Comparison of ENCODE assay signal across 1 cellular context in the genomic region with DNA sequence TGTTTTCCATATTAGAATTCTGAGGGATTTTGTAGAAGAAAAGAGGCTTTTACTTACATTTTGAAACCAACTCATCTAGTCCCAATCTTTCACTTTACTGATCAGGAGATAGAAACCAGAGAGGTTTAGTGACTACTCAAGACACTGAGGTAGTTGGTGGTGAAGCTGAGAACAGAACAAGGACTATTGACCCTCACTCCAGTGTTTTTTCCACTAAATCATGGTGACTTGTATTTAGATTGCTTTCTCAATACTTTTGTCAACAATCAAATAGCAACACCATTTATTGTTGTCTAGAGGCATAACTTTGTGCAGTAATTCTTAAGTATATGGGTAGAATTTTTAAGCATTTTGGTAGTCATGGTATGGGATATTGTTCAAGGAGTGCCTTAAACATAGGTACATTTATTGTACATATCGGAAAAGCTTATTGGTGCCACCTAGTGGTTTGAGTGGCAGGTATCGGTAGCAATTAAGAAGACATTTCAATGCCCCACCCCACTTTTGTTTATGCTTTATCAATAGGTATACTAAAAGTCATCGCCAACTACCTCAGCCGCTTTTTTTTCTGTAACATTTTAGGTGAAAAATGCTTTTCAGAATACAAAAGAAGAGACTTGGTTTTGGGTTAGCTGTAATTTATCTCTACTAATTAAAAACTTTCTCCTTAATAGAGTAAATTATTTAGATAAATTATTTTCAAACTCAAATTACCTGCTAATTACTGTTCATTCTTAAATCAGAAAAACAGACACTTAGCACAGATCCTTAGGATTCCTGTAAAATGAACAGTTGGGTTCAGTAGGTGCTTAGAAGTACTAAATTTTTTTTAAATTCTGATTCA.
TF ChIP-seq lines count a peak whose summit lies in the region.

No MANE protein-coding gene starts in this region.

TF ChIP-seq in GM23338, 12 proteins besides CTCF, POLR2A, EP300 and RAD21:
- TF ChIP-seq, protein P1, sequence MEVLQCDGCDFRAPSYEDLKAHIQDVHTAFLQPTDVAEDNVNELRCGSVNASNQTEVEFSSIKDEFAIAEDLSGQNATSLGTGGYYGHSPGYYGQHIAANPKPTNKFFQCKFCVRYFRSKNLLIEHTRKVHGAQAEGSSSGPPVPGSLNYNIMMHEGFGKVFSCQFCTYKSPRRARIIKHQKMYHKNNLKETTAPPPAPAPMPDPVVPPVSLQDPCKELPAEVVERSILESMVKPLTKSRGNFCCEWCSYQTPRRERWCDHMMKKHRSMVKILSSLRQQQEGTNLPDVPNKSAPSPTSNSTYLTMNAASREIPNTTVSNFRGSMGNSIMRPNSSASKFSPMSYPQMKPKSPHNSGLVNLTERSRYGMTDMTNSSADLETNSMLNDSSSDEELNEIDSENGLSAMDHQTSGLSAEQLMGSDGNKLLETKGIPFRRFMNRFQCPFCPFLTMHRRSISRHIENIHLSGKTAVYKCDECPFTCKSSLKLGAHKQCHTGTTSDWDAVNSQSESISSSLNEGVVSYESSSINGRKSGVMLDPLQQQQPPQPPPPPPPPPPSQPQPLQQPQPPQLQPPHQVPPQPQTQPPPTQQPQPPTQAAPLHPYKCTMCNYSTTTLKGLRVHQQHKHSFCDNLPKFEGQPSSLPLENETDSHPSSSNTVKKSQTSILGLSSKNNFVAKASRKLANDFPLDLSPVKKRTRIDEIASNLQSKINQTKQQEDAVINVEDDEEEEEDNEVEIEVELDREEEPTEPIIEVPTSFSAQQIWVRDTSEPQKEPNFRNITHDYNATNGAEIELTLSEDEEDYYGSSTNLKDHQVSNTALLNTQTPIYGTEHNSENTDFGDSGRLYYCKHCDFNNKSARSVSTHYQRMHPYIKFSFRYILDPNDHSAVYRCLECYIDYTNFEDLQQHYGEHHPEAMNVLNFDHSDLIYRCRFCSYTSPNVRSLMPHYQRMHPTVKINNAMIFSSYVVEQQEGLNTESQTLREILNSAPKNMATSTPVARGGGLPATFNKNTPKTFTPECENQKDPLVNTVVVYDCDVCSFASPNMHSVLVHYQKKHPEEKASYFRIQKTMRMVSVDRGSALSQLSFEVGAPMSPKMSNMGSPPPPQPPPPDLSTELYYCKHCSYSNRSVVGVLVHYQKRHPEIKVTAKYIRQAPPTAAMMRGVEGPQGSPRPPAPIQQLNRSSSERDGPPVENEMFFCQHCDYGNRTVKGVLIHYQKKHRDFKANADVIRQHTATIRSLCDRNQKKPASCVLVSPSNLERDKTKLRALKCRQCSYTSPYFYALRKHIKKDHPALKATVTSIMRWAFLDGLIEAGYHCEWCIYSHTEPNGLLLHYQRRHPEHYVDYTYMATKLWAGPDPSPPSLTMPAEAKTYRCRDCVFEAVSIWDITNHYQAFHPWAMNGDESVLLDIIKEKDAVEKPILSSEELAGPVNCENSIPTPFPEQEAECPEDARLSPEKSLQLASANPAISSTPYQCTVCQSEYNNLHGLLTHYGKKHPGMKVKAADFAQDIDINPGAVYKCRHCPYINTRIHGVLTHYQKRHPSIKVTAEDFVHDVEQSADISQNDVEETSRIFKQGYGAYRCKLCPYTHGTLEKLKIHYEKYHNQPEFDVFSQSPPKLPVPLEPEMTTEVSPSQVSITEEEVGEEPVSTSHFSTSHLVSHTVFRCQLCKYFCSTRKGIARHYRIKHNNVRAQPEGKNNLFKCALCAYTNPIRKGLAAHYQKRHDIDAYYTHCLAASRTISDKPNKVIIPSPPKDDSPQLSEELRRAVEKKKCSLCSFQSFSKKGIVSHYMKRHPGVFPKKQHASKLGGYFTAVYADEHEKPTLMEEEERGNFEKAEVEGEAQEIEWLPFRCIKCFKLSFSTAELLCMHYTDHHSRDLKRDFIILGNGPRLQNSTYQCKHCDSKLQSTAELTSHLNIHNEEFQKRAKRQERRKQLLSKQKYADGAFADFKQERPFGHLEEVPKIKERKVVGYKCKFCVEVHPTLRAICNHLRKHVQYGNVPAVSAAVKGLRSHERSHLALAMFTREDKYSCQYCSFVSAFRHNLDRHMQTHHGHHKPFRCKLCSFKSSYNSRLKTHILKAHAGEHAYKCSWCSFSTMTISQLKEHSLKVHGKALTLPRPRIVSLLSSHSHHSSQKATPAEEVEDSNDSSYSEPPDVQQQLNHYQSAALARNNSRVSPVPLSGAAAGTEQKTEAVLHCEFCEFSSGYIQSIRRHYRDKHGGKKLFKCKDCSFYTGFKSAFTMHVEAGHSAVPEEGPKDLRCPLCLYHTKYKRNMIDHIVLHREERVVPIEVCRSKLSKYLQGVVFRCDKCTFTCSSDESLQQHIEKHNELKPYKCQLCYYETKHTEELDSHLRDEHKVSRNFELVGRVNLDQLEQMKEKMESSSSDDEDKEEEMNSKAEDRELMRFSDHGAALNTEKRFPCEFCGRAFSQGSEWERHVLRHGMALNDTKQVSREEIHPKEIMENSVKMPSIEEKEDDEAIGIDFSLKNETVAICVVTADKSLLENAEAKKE (CRISPR knock-in tag; IDR thresholded peaks at IDR 0.05): no peak
- TF ChIP-seq, protein P2, sequence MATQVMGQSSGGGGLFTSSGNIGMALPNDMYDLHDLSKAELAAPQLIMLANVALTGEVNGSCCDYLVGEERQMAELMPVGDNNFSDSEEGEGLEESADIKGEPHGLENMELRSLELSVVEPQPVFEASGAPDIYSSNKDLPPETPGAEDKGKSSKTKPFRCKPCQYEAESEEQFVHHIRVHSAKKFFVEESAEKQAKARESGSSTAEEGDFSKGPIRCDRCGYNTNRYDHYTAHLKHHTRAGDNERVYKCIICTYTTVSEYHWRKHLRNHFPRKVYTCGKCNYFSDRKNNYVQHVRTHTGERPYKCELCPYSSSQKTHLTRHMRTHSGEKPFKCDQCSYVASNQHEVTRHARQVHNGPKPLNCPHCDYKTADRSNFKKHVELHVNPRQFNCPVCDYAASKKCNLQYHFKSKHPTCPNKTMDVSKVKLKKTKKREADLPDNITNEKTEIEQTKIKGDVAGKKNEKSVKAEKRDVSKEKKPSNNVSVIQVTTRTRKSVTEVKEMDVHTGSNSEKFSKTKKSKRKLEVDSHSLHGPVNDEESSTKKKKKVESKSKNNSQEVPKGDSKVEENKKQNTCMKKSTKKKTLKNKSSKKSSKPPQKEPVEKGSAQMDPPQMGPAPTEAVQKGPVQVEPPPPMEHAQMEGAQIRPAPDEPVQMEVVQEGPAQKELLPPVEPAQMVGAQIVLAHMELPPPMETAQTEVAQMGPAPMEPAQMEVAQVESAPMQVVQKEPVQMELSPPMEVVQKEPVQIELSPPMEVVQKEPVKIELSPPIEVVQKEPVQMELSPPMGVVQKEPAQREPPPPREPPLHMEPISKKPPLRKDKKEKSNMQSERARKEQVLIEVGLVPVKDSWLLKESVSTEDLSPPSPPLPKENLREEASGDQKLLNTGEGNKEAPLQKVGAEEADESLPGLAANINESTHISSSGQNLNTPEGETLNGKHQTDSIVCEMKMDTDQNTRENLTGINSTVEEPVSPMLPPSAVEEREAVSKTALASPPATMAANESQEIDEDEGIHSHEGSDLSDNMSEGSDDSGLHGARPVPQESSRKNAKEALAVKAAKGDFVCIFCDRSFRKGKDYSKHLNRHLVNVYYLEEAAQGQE (IDR thresholded peaks at IDR 0.05; ENCODE audit: unreplicated experiment): no peak
- TF ChIP-seq, protein P3, sequence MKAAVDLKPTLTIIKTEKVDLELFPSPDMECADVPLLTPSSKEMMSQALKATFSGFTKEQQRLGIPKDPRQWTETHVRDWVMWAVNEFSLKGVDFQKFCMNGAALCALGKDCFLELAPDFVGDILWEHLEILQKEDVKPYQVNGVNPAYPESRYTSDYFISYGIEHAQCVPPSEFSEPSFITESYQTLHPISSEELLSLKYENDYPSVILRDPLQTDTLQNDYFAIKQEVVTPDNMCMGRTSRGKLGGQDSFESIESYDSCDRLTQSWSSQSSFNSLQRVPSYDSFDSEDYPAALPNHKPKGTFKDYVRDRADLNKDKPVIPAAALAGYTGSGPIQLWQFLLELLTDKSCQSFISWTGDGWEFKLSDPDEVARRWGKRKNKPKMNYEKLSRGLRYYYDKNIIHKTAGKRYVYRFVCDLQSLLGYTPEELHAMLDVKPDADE (IDR thresholded peaks at IDR 0.05): no peak
- no peak for TF ChIP-seq EZH2 (IDR thresholded peaks at IDR 0.05; ENCODE audit: low read depth, unreplicated experiment)
- no peak for TF ChIP-seq ZNF114 (CRISPR knock-in tag; IDR thresholded peaks at IDR 0.05)
- TF ChIP-seq CREB1 (CRISPR knock-in tag; IDR thresholded peaks at IDR 0.05; ENCODE audit: low read depth): no peak
- no peak for TF ChIP-seq ZNF331 (CRISPR knock-in tag; IDR thresholded peaks at IDR 0.05; ENCODE audit: low read depth)
- TF ChIP-seq STAT1 (IDR thresholded peaks at IDR 0.05; ENCODE audit: unreplicated experiment): no peak
- no peak for TF ChIP-seq NANOG (IDR thresholded peaks at IDR 0.05; ENCODE audit: borderline replicate concordance)
- TF ChIP-seq EZH2phosphoT487 (IDR thresholded peaks at IDR 0.05; ENCODE audit: unreplicated experiment): no peak
- no peak for TF ChIP-seq JUNB (IDR thresholded peaks at IDR 0.05; ENCODE audit: unreplicated experiment)
- no peak for TF ChIP-seq POLR2AphosphoS5 (IDR thresholded peaks at IDR 0.05; ENCODE audit: low read depth)
